24 cellular contexts compared by ENCODE assay signal in genomic region chr19:32749361-32749760, GRCh38. TPM values are rescaled to one million over a fixed set of nuclear protein-coding genes. Genes with fewer than 3 reads are reported as not detected.
"Had no signal": no experiment of that assay in that cellular context is flagged by ENCODE, and none has a peak within 500 bp of the region (broad histone marks: within the 10 kb centered on the region; RNA-seq: fewer than 3 reads in every experiment).

No MANE protein-coding gene starts in this region.

- H3K36me3 ChIP-seq: stomach, suprapubic skin, thoracic aorta, thyroid gland, tibial artery, tibial nerve, transverse colon, upper lobe of left lung, upper lobe of right lung, uterus, vagina had no signal

- H3K27ac ChIP-seq: stomach, suprapubic skin, testis, thoracic aorta, thyroid gland, tibial artery, tibial nerve, transverse colon, upper lobe of left lung, upper lobe of right lung, uterus, vagina had no signal

- DNase-seq: stimulated activated CD4-positive, alpha-beta T cell treated with anti-CD3 and anti-CD28 coated beads, Interleukin-2, amount 100 ng/mL, for 48 hours; stimulated activated CD4-positive, alpha-beta T cell treated with anti-CD3 and anti-CD28 coated beads, Interleukin-4, amount 100 ng/mL, for 1 hour; stimulated activated CD4-positive, alpha-beta T cell treated with anti-CD3 and anti-CD28 coated beads, Interleukin-4, amount 100 ng/mL, for 24 hours; stimulated activated CD4-positive, alpha-beta T cell treated with anti-CD3 and anti-CD28 coated beads, Interleukin-4, amount 100 ng/mL, for 4 hours; stimulated activated CD8-positive, alpha-beta memory T cell treated with anti-CD3 and anti-CD28 coated beads, Interleukin-4, amount 100 ng/mL, for 48 hours; stimulated activated naive B cell treated with anti-CD40 and anti-IgM and Interleukin-4, amounts not matched to agents 10 μg/mL and 1 μg/mL and 100 μg/mL, for 72 hours; stimulated activated naive CD4-positive, alpha-beta T cell; stimulated activated naive CD4-positive, alpha-beta T cell treated with Interleukin-2 at 50 U/mL for 16 hours; stimulated activated naive CD8-positive, alpha-beta T cell treated with anti-CD3 and anti-CD28 coated beads, Interleukin-15, amount 100 ng/mL, for 72 hours; stimulated activated naive CD8-positive, alpha-beta T cell treated with anti-CD3 and anti-CD28 coated beads, Interleukin-15, Interleukin-2, amounts not matched to agents 100 U/mL and 50 U/mL, for 24 hours; stomach; substantia nigra; testis; thyroid gland; tibial artery; transverse colon; trophoblast cell; upper lobe of left lung; upper lobe of right lung; uterus had no signal

- H3K4me3 ChIP-seq: stomach, suprapubic skin, testis, thoracic aorta, thyroid gland, tibial artery, tibial nerve, transverse colon, upper lobe of left lung, upper lobe of right lung, uterus, vagina had no signal

- H3K27me3 ChIP-seq: testis, thyroid gland, upper lobe of left lung, upper lobe of right lung, uterus, vagina had no signal

- H3K9me3 ChIP-seq: stomach, suprapubic skin, testis, thoracic aorta, thyroid gland, tibial artery, tibial nerve, transverse colon, upper lobe of left lung, upper lobe of right lung, uterus, vagina had no signal

- H3K4me1 ChIP-seq: stomach, suprapubic skin, testis, thyroid gland, tibial artery, tibial nerve, transverse colon, upper lobe of left lung, upper lobe of right lung, uterus, vagina had no signal

RNA-seq across cellular contexts. Expression of gene TDRD12, which starts 29.8 kb away (rescaled TPM):
- total RNA-seq: thoracic aorta, upper lobe of right lung had no signal
